In the genomic region with DNA sequence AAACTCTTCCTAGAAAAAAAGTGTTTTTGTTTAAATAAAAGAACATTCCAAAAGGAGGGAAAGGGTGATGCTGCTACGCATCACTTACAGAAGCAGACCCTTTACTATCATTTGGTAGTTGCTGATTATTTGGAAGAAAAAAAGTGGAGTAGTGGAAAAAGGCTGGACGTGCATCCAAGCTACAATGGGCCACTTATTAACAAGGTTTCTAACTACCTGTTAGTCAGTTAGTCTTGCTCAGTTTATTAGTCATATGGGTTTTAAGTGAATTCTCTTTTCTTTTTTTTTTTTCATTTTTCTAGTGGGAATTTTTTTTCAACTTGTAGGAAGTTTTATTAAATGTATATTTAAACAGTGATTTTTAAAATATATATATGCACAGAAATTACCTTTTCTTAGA, we compare ENCODE assay signal across 25 cellular contexts.
DNase-seq lines count a peak whose midpoint lies in the region; ATAC-seq, FAIRE-seq and TF ChIP-seq lines count a peak whose summit lies in the region.
"Had no signal": no experiment of that assay in that cellular context is flagged by ENCODE, and none has a peak within 500 bp of the region (broad histone marks: within the 10 kb centered on the region; RNA-seq: fewer than 3 reads in every experiment).

No MANE protein-coding gene starts in this region.

- in situ Hi-C loops in ACHN (cut with HindIII; ENCODE audit: low pct_ligation_motif_present, low pct_unique_long_range_greater_than_20kb, low sequenced_read_pairs), result no loop called here

- H3K36me3 Mint-ChIP-seq in activated naive CD4-positive, alpha-beta T cell treated with anti-CD3 and anti-CD28 coated beads for 36 hours (ENCODE audit: low read depth), result no peaks in the 10 kb centered on the region
- H3K36me3 Mint-ChIP-seq in T-cell, result no peaks in the 10 kb centered on the region
- H3K36me3 Mint-ChIP-seq: CD14-positive monocyte; CD8-positive, alpha-beta memory T cell had no signal

- no peak overlapping the region for H3K4me3 Mint-ChIP-seq in activated naive CD4-positive, alpha-beta T cell treated with anti-CD3 and anti-CD28 coated beads for 36 hours
- no peak overlapping the region for H3K4me3 Mint-ChIP-seq in T-cell
- H3K4me3 Mint-ChIP-seq: CD14-positive monocyte; CD4-positive, alpha-beta T cell; CD8-positive, alpha-beta memory T cell had no signal

- no peaks in the 10 kb centered on the region for H3K4me1 Mint-ChIP-seq in activated naive CD4-positive, alpha-beta T cell treated with anti-CD3 and anti-CD28 coated beads for 36 hours (ENCODE audit: low read depth)
- H3K4me1 Mint-ChIP-seq in T-cell, result no peaks in the 10 kb centered on the region
- H3K4me1 Mint-ChIP-seq: CD14-positive monocyte; CD8-positive, alpha-beta memory T cell had no signal

- H4K20me1 ChIP-seq in osteoblast (ENCODE audit: insufficient read depth, low read length), result no peaks in the 10 kb centered on the region
- H4K20me1 ChIP-seq: BLaER1 treated with 17β-estradiol and CSF1 and Interleukin-3, amounts not matched to agents 10 nM and 100 nM had no signal

- H3K9me3 ChIP-seq in tibial nerve (no peaks in the 10 kb centered on the region), osteoblast (ENCODE audit: low read depth, low read length) (no peaks in the 10 kb centered on the region)
- H3K9me3 ChIP-seq: BE2C; BLaER1 treated with 17β-estradiol and CSF1 and Interleukin-3, amounts not matched to agents 10 nM and 100 nM had no signal

- intact Hi-C loops in activated naive CD4-positive, alpha-beta T cell treated with anti-CD3 and anti-CD28 coated beads for 36 hours (cut with micrococcal nuclease), result no loop called here

- ATAC-seq in T-cell (replicated peaks in 1 of 4), result no peak

- no peaks in the 10 kb centered on the region for H3K36me3 ChIP-seq in kidney epithelial cell (ENCODE audit: control insufficient read depth, insufficient read depth, low read length)
- no peaks in the 10 kb centered on the region for H3K36me3 ChIP-seq in tibial nerve
- H3K36me3 ChIP-seq in osteoblast (ENCODE audit: insufficient read depth, low read length), result no peaks in the 10 kb centered on the region
- H3K36me3 ChIP-seq: BE2C; BLaER1 treated with 17β-estradiol and CSF1 and Interleukin-3, amounts not matched to agents 10 nM and 100 nM had no signal

- peaks cover 4% of the 10 kb centered on the region for H3K27me3 Mint-ChIP-seq in activated naive CD4-positive, alpha-beta T cell treated with anti-CD3 and anti-CD28 coated beads for 36 hours (ENCODE audit: low read depth)
- peaks cover 0 to 5% of the 10 kb centered on the region in 2 donors for H3K27me3 Mint-ChIP-seq in T-cell
- H3K27me3 Mint-ChIP-seq: CD4-positive, alpha-beta T cell; CD8-positive, alpha-beta memory T cell had no signal

- no peak overlapping the region for H3K27ac ChIP-seq in tibial nerve
- H3K27ac ChIP-seq in osteoblast (ENCODE audit: low read depth, low read length), result no peak overlapping the region
- H3K27ac ChIP-seq: 22Rv1; BLaER1 treated with 17β-estradiol and CSF1 and Interleukin-3, amounts not matched to agents 10 nM and 100 nM had no signal

- no peaks in the 10 kb centered on the region for H3K9me3 Mint-ChIP-seq in activated naive CD4-positive, alpha-beta T cell treated with anti-CD3 and anti-CD28 coated beads for 36 hours
- peaks cover 0 to 5% (median 2%) of the 10 kb centered on the region in 3 donors for H3K9me3 Mint-ChIP-seq in T-cell

- TF ChIP-seq POLR2A in tibial nerve (IDR thresholded peaks at IDR 0.05), result no peak

- WGBS in tibial nerve, 2 donors, result 76 to 82% methylated on average over 2 of the region's 2 CpGs

- POLR2A ChIA-PET in T-cell (lab: Charles Lee), result no interaction called here

- CTCF ChIA-PET in activated naive CD4-positive, alpha-beta T cell treated with anti-CD3 and anti-CD28 coated beads for 36 hours (lab: Charles Lee), result no interaction called here
- CTCF ChIA-PET in T-cell (lab: Charles Lee), result no interaction called here

- H3K27ac Mint-ChIP-seq in activated naive CD4-positive, alpha-beta T cell treated with anti-CD3 and anti-CD28 coated beads for 36 hours, result no peak overlapping the region
- no peak overlapping the region for H3K27ac Mint-ChIP-seq in T-cell
- H3K27ac Mint-ChIP-seq: CD14-positive monocyte; CD4-positive, alpha-beta T cell had no signal

- no peak overlapping the region for H3K4me2 ChIP-seq in osteoblast (ENCODE audit: insufficient read depth, low read length)
- H3K4me2 ChIP-seq: BLaER1 treated with 17β-estradiol and CSF1 and Interleukin-3, amounts not matched to agents 10 nM and 100 nM had no signal

- H3K4me3 ChIP-seq in kidney epithelial cell (ENCODE audit: low read depth, low read length) (no peak overlapping the region), tibial nerve (no peak overlapping the region), osteoblast (ENCODE audit: insufficient read depth, low read length) (no peak overlapping the region)
- H3K4me3 ChIP-seq: BLaER1 treated with 17β-estradiol and CSF1 and Interleukin-3, amounts not matched to agents 10 nM and 100 nM had no signal

- no peaks in the 10 kb centered on the region for H3K4me1 ChIP-seq in tibial nerve
- no peaks in the 10 kb centered on the region for H3K4me1 ChIP-seq in osteoblast (ENCODE audit: insufficient read depth, low read length)
- H3K4me1 ChIP-seq: BE2C; BLaER1 treated with 17β-estradiol and CSF1 and Interleukin-3, amounts not matched to agents 10 nM and 100 nM had no signal

- H3K79me2 ChIP-seq in osteoblast (ENCODE audit: insufficient read depth, low read length), result no peaks in the 10 kb centered on the region

- no peak overlapping the region for H2AFZ ChIP-seq in osteoblast (ENCODE audit: low read length)

- H3K27me3 ChIP-seq in kidney epithelial cell (ENCODE audit: control insufficient read depth, insufficient read depth, low read length) (no peaks in the 10 kb centered on the region), tibial nerve (no peaks in the 10 kb centered on the region), osteoblast (ENCODE audit: insufficient read depth, low read length) (no peaks in the 10 kb centered on the region)
- H3K27me3 ChIP-seq: BE2C; BLaER1 treated with 17β-estradiol and CSF1 and Interleukin-3, amounts not matched to agents 10 nM and 100 nM had no signal

- FAIRE-seq in RCC 7860 (lab: Jason Lieb, UNC), result peak; percentile 92
- FAIRE-seq: A204.1, GM12891, GM18507, H1 had no signal

- no peak for TF ChIP-seq CTCF in kidney epithelial cell (IDR thresholded peaks at IDR 0.05; ENCODE audit: insufficient read depth, low read length, poor library complexity, severe bottlenecking)
- no peak for TF ChIP-seq CTCF in tibial nerve (IDR thresholded peaks at IDR 0.05)
- no peak for TF ChIP-seq CTCF in osteoblast (IDR thresholded peaks at IDR 0.05; ENCODE audit: extremely low read depth, low read depth, low read length)

- peak; percentile 29 for DNase-seq in ACHN
- DNase-seq in RCC 7860 (ENCODE audit: low spot score), result peak; percentile 36
- peak; percentile 32 for DNase-seq in kidney epithelial cell (ENCODE audit: low read depth)
- DNase-seq in left kidney (ENCODE audit: low read depth, low spot score), result peak; percentile 26
- no peak for DNase-seq in activated naive CD4-positive, alpha-beta T cell treated with anti-CD3 and anti-CD28 coated beads for 36 hours
- no peak for DNase-seq in tibial nerve (ENCODE audit: low spot score in 2 of 2)
- DNase-seq in T-cell, result no peak
- no peak for DNase-seq in osteoblast (ENCODE audit: insufficient read length, low spot score, missing footprints)
- DNase-seq: AML-193; BE2C; Calu3; CD4-positive, alpha-beta T cell; CD8-positive, alpha-beta memory T cell; DMS53; DMS79 treated with DMSO at 0.1 percent for 48 hours; GF-D8; H7; HCEC 1CT had no signal

- no peak for TF ChIP-seq EP300 in tibial nerve (IDR thresholded peaks at IDR 0.05)

Comparison
In these comparisons a context has a peak if more than half of its experiments do, and no peak if none do; other contexts are left out.
1. DNase-seq: peak in ACHN (single experiment), RCC 7860 (single experiment), kidney epithelial cell (single experiment) and left kidney (single experiment); none in activated naive CD4-positive, alpha-beta T cell treated with anti-CD3 and anti-CD28 coated beads for 36 hours (single experiment), tibial nerve (0 of 2), T-cell (0 of 34) and osteoblast (single experiment).